Comparison of ENCODE assay signal across 18 cellular contexts in genomic region chr4:180280076-180280475, GRCh38.
DNase-seq lines count a peak whose midpoint lies in the region; ATAC-seq and TF ChIP-seq lines count a peak whose summit lies in the region.
"Had no signal": no experiment of that assay in that cellular context is flagged by ENCODE, and none has a peak within 500 bp of the region (broad histone marks: within the 10 kb centered on the region; RNA-seq: fewer than 3 reads in every experiment).

No MANE protein-coding gene starts in this region.

- H3K79me1 ChIP-seq in trophoblast cell (ENCODE audit: low read length) = no peaks in the 10 kb centered on the region

- DNase-seq in MM.1S = peak; percentile 85
- no peak for DNase-seq in trophoblast cell
- no peak for DNase-seq in activated CD4-positive, CD25-positive, alpha-beta regulatory T cell treated with anti-CD3 and anti-CD28 coated beads, Interleukin-2, amount 50 U/mL, for 72 hours
- DNase-seq: activated naive CD4-positive, alpha-beta T cell treated with anti-CD3 and anti-CD28 coated beads for 36 hours; Caco-2; foreskin melanocyte; HCEC 1CT; NCI-H1048; NCI-H748 treated with DMSO at 0.1 percent for 48 hours; pancreas had no signal

- no peaks in the 10 kb centered on the region for H3K36me3 ChIP-seq in MM.1S (replicated peaks; ENCODE audit: insufficient read depth, low read length)
- H3K36me3 ChIP-seq in trophoblast cell (ENCODE audit: control insufficient read depth in 1 of 2, insufficient read depth in 2 of 2, low read length in 2 of 2) = no peaks in the 10 kb centered on the region
- H3K36me3 ChIP-seq: pancreas had no signal

- H3K9me2 ChIP-seq in MM.1S (replicated peaks; ENCODE audit: insufficient read depth, low read length) = no peaks in the 10 kb centered on the region

- peaks cover 4% of the 10 kb centered on the region; the same call in 1 of the 2 replicates for H3F3A ChIP-seq in MM.1S (ENCODE audit: insufficient read depth, low read length)

- H4K91ac ChIP-seq in trophoblast cell (ENCODE audit: low read depth, low read length) = no peak overlapping the region

- no CpG with 5 or more reads among the region's 3 CpGs for WGBS in trophoblast cell (ENCODE audit: extremely low coverage, insufficient coverage, insufficient read length)

- H2BK12ac ChIP-seq in trophoblast cell (ENCODE audit: low read length) = no peak overlapping the region

- peak overlapping the region; percentile 39; the same call in 1 of the 2 replicates for H3K4me2 ChIP-seq in MM.1S (ENCODE audit: low read depth, low read length)
- no peak overlapping the region for H3K4me2 ChIP-seq in trophoblast cell (ENCODE audit: low read length)

- H4K12ac ChIP-seq in trophoblast cell (ENCODE audit: low read depth, low read length) = no peak overlapping the region

- H3K9me3 ChIP-seq in MM.1S (replicated peaks; ENCODE audit: insufficient read depth, low read length) (no peaks in the 10 kb centered on the region), trophoblast cell (ENCODE audit: insufficient read depth, low read depth, low read length) (no peaks in the 10 kb centered on the region)
- H3K9me3 ChIP-seq: Caco-2, pancreas had no signal

- ATAC-seq in GM18861 (IDR thresholded peaks at IDR 0.05; ENCODE audit: unreplicated experiment) = peak; percentile 62
- ATAC-seq in GM21619 (IDR thresholded peaks at IDR 0.05; ENCODE audit: unreplicated experiment) = peak; percentile 64
- ATAC-seq in HG03097 (IDR thresholded peaks at IDR 0.05; ENCODE audit: low FRiP score, unreplicated experiment) = peak; percentile 94
- ATAC-seq in HG03469 (IDR thresholded peaks at IDR 0.05; ENCODE audit: unreplicated experiment) = no peak
- ATAC-seq: left lobe of liver, Panc1, pancreas had no signal

- H3K27me3 ChIP-seq in MM.1S (replicated peaks; ENCODE audit: insufficient read depth, low read length) (no peaks in the 10 kb centered on the region), trophoblast cell (ENCODE audit: insufficient read depth, low read length) (no peaks in the 10 kb centered on the region)
- H3K27me3 ChIP-seq: pancreas had no signal

- no peak overlapping the region for H2AK5ac ChIP-seq in trophoblast cell (ENCODE audit: low read length)

- no peak overlapping the region for H4K8ac ChIP-seq in trophoblast cell (ENCODE audit: low read depth, low read length)

- H3K4me3 ChIP-seq in MM.1S (ENCODE audit: low read length) (peak overlapping the region; percentile 30), trophoblast cell (ENCODE audit: low read depth, low read length) (no peak overlapping the region)
- H3K4me3 ChIP-seq: coronary artery, pancreas had no signal

- no peak overlapping the region for H3K23ac ChIP-seq in trophoblast cell (ENCODE audit: low read length)

- no peak overlapping the region for H3K4ac ChIP-seq in trophoblast cell (ENCODE audit: low read depth, low read length)

- peak overlapping the region; percentile 43; the same call in 1 of the 2 replicates for H3K27ac ChIP-seq in MM.1S (ENCODE audit: low read length)
- H3K27ac ChIP-seq in trophoblast cell (ENCODE audit: low read depth, low read length) = no peak overlapping the region
- H3K27ac ChIP-seq: coronary artery, pancreas, SK-N-MC had no signal

- no peak for TF ChIP-seq CTCF in MM.1S (IDR thresholded peaks at IDR 0.05; ENCODE audit: low read length)

- H3K18ac ChIP-seq in trophoblast cell (ENCODE audit: low read length) = no peak overlapping the region

- no peaks in the 10 kb centered on the region for H3K79me2 ChIP-seq in MM.1S (ENCODE audit: low read length)
- H3K79me2 ChIP-seq in trophoblast cell (ENCODE audit: control insufficient read depth, insufficient read depth, low read length, poor library complexity) = no peaks in the 10 kb centered on the region

- no peaks in the 10 kb centered on the region for H4K20me1 ChIP-seq in MM.1S (ENCODE audit: insufficient read depth, low read length)

- peaks cover 15% of the 10 kb centered on the region for H3K4me1 ChIP-seq in MM.1S (ENCODE audit: low read length)
- no peaks in the 10 kb centered on the region for H3K4me1 ChIP-seq in trophoblast cell (ENCODE audit: control insufficient read depth in 1 of 2, insufficient read depth in 2 of 2, low read length in 2 of 2)
- H3K4me1 ChIP-seq: Caco-2, pancreas had no signal

- no peak overlapping the region for H3K14ac ChIP-seq in trophoblast cell (ENCODE audit: low read length)

- no peak overlapping the region for H2AFZ ChIP-seq in MM.1S (ENCODE audit: low read length)
- H2AFZ ChIP-seq in trophoblast cell (ENCODE audit: insufficient read depth, low read length, poor library complexity) = no peak overlapping the region

- H2BK5ac ChIP-seq in trophoblast cell (ENCODE audit: low read depth, low read length, poor library complexity) = no peak overlapping the region

- no peak overlapping the region for H2BK120ac ChIP-seq in trophoblast cell (ENCODE audit: insufficient read depth, low read length, poor library complexity)

- H3K9ac ChIP-seq in MM.1S (ENCODE audit: low read length) (no peak overlapping the region), trophoblast cell (ENCODE audit: low read length) (no peak overlapping the region)
